Comparison of ENCODE assay signal across 10 cellular contexts in the genomic region with DNA sequence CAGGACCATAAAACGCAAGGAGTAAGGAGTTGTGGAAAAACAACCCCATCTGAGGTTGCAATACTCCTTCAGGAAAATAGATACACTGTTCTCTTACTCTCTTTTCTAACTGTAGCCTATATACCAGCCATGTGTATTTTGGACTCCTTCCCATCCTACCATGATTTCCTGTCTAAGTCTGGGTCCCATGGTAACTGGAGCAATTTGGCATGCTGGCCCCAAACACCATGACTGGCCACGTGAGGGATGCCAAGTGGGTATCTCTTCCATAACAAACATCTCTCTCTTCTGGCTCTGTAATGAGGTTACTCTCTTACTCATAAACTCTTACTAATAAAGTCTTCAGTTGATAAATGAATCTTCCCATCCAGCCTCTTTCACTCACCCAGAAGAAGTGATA. TPM values are rescaled to one million over a fixed set of nuclear protein-coding genes. Genes with fewer than 3 reads are reported as not detected.
DNase-seq lines count a peak whose midpoint lies in the region; ATAC-seq and TF ChIP-seq lines count a peak whose summit lies in the region.
"Had no signal": no experiment of that assay in that cellular context is flagged by ENCODE, and none has a peak within 500 bp of the region (broad histone marks: within the 10 kb centered on the region; RNA-seq: fewer than 3 reads in every experiment).

No MANE protein-coding gene starts in this region.

- POLR2A ChIA-PET in RWPE1 (lab: Yijun Ruan, JAX; ENCODE audit: low non-redundant PET) = no interaction called here

- CTCF ChIA-PET in RWPE1 (lab: Yijun Ruan, JAX) = no interaction called here

- peak; percentile 46 for DNase-seq in COLO668 (lab: John Stamatoyannopoulos, UW; ENCODE audit: unreplicated experiment)
- peak; percentile 95 for DNase-seq in HT1080 (ENCODE audit: low read depth)
- peak; percentile 42 for DNase-seq in RWPE1 (ENCODE audit: low spot score)
- peak; percentile 34 to 74 for DNase-seq in foreskin fibroblast
- DNase-seq in stimulated activated CD4-positive, alpha-beta T cell treated with anti-CD3 and anti-CD28 coated beads, Interleukin-15, amount 100 ng/mL, for 24 hours = no peak
- no peak for DNase-seq in activated naive CD4-positive, alpha-beta T cell treated with Interleukin-2 at 50 U/mL for 16 hours

- TF ChIP-seq CTCF in RWPE1 (conservative IDR thresholded peaks at IDR 0.05; ENCODE audit: low read depth) = no peak
- TF ChIP-seq CTCF in foreskin fibroblast (IDR thresholded peaks at IDR 0.05; ENCODE audit: low read depth, low read length) = no peak

- H3K4me3 ChIP-seq in foreskin fibroblast (ENCODE audit: low read depth in 1 of 2, low read length in 2 of 2) = no peak overlapping the region
- H3K4me3 ChIP-seq: esophagus muscularis mucosa, lung had no signal

- ATAC-seq in HG02642 (IDR thresholded peaks at IDR 0.05; ENCODE audit: poor library complexity, unreplicated experiment) (no peak), HG03025 (IDR thresholded peaks at IDR 0.05; ENCODE audit: low FRiP score, unreplicated experiment) (no peak)

- H3K27ac ChIP-seq in RWPE1 = no peak overlapping the region
- H3K27ac ChIP-seq: esophagus muscularis mucosa had no signal

RNA-seq across cellular contexts. Expression of a gene that starts 26.5 kb away (rescaled TPM):
- 3.8 and 4.0 TPM in 2 replicates for total RNA-seq in HT1080 (2014; rRNA removed; shearing (Covaris generic))
- 6.6 and 7.6 TPM in 2 replicates for polyA plus RNA-seq in HT1080 (2015; cell fraction: cytosol; rRNA removed)
- 11.4 TPM in 2 replicates for polyA plus RNA-seq in HT1080 (2015; cell fraction: nucleus; rRNA removed)

Comparison
In these comparisons a context has a peak if more than half of its experiments do, and no peak if none do; other contexts are left out.
1. DNase-seq: peak in COLO668 (single experiment), HT1080 (single experiment), RWPE1 (single experiment) and foreskin fibroblast (2 of 2); none in stimulated activated CD4-positive, alpha-beta T cell treated with anti-CD3 and anti-CD28 coated beads, Interleukin-15, amount 100 ng/mL, for 24 hours (single experiment) and activated naive CD4-positive, alpha-beta T cell treated with Interleukin-2 at 50 U/mL for 16 hours (single experiment).